ENCODE assay signal across 9 cellular contexts in the genomic region with DNA sequence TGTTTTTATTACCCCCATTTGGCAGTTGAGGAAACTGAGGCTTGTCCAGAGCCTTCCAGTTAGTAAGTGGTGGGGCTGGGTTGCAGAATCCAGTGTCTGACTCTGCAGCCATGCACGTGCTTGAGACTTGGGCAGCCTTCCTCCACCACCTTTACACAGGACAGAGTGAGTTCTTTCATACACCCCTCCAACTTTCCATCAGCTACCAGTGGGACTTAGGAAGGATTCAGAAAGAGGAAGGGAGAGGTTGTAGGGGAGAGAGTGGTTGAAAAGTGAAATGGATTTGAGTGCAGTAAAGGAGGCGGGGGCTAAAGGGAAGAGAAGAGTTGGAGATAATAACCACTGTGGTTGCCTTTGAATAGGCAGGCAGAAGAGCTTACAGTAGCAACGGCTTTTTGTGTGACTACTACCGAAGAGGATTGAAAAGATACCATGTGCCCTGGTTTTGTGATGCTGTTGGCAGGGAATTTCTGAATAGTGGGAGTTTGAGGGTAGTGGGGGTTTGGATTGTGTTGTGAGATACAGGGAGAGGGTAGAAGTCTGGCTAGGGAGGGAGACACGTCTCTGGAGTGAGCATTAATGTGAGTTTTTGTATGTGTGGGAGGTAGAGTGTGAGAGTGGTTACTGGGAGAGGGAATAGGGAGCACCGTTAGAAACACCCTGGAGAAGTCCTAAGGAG. TPM values are rescaled to one million over a fixed set of nuclear protein-coding genes. Genes with fewer than 3 reads are reported as not detected.
A peak's percentile ranks its signal among the peaks of the same experiment; 100 is the strongest.
DNase-seq lines count a peak whose midpoint lies in the region; ATAC-seq, FAIRE-seq and TF ChIP-seq lines count a peak whose summit lies in the region.
"Had no signal": no experiment of that assay in that cellular context is flagged by ENCODE, and none has a peak within 500 bp of the region (broad histone marks: within the 10 kb centered on the region; RNA-seq: fewer than 3 reads in every experiment).

No MANE protein-coding gene starts in this region.

- no peak for TF ChIP-seq RAD21 in H1 (IDR thresholded peaks at IDR 0.05 in 1 of 2, conservative IDR thresholded peaks at IDR 0.05 in 1 of 2; ENCODE audit: low read depth in 2 of 2, low read length in 2 of 2)

- no peaks in the 10 kb centered on the region for H4K20me1 ChIP-seq in H1 (replicated peaks in 1 of 2; ENCODE audit: control insufficient read depth in 1 of 2, insufficient read depth in 2 of 2, low read length in 2 of 2)

- H3K18ac ChIP-seq in H1 (ENCODE audit: extremely low read depth, low read length), result no peak overlapping the region

- no peak for TF ChIP-seq CTCF in GM12864 (IDR thresholded peaks at IDR 0.05; ENCODE audit: low read depth, low read length, missing control alignments)
- no peak for TF ChIP-seq CTCF in H1 (IDR thresholded peaks at IDR 0.05; ENCODE audit: control extremely low read depth in 1 of 3, insufficient read depth in 1 of 3, low read depth in 1 of 3, low read length in 3 of 3)

- H2BK5ac ChIP-seq in H1 (ENCODE audit: low read depth, low read length), result no peak overlapping the region

- H3K4me3 ChIP-seq in GM12864 (ENCODE audit: low read depth, low read length) (peak overlapping the region; percentile 79), H1 (ENCODE audit: extremely low read depth in 1 of 4, insufficient read depth in 2 of 4, low read depth in 3 of 4, low read length in 4 of 4) (peak overlapping the region; percentile 82 to 96 (median 85); a peak in 7 of 8 replicates)

- peak overlapping the region; percentile 89 to 93 for H3K4me2 ChIP-seq in H1 (ENCODE audit: insufficient read depth in 1 of 2, low read depth in 2 of 2, low read length in 2 of 2)

- H2AK5ac ChIP-seq in H1 (ENCODE audit: low read depth, low read length), result no peak overlapping the region

- CTCF ChIA-PET in H1 (lab: Charles Lee; ENCODE audit: partially characterized antibody), result interaction anchor here (1.4 to 6.3 kb wide), 3 partner anchors 14 to 111 kb away, joined by 3 to 40 read pairs (median 4); no protein-coding TSS in a partner anchor

- H4K8ac ChIP-seq in H1 (ENCODE audit: extremely low read depth, insufficient read depth, low read length), result no peak overlapping the region

- ATAC-seq in GM19324 (IDR thresholded peaks at IDR 0.05; ENCODE audit: low FRiP score, unreplicated experiment) (no peak), sciatic nerve (no peak)

- H3K9me3 ChIP-seq in H1 (ENCODE audit: insufficient read depth in 2 of 2, low read depth in 1 of 2, low read length in 1 of 2), result no peaks in the 10 kb centered on the region

- H2BK12ac ChIP-seq in H1 (ENCODE audit: low read depth, low read length), result no peak overlapping the region

- POLR2A ChIA-PET in H1 (lab: Charles Lee; ENCODE audit: partially characterized antibody), result interaction anchor here (2.5 kb wide), 1 partner anchor 15 kb away, joined by 9 read pairs; no protein-coding TSS in a partner anchor

- H4K91ac ChIP-seq in H1 (replicated peaks; ENCODE audit: insufficient read length, low read length), result no peak overlapping the region

- H3K4ac ChIP-seq in H1 (replicated peaks; ENCODE audit: insufficient read length, low read depth, low read length), result no peak overlapping the region

- H2BK20ac ChIP-seq in H1 (ENCODE audit: low read length), result no peak overlapping the region

- no peak for TF ChIP-seq POLR2A in H1 (IDR thresholded peaks at IDR 0.05; ENCODE audit: control extremely low read depth in 1 of 2, low read depth in 2 of 2, low read length in 2 of 2)

- H3K4me1 ChIP-seq in H1 (replicated peaks in 1 of 4; ENCODE audit: control insufficient read depth in 3 of 4, insufficient read depth in 4 of 4, low read length in 3 of 4), result peaks cover 2 to 17% (median 9%) of the 10 kb centered on the region in 4 experiments; a peak in 6 of 7 replicates

- intact Hi-C loops in sciatic nerve (cut with DNase I), result no loop called here

- WGBS in H1 (ENCODE audit: extremely low coverage in 1 of 2, insufficient coverage in 1 of 2, insufficient read length in 1 of 2, insufficient replicate concordance in 2 of 2, low coverage in 1 of 2, low lambda C conversion rate in 2 of 2, missing lambda C conversion rate in 1 of 2), 2 experiments, result 74 to 90% methylated on average over 1 to 6 of the region's 6 CpGs

- no peak overlapping the region for H3K27ac ChIP-seq in H1 (ENCODE audit: low read depth, low read length)

- H3K14ac ChIP-seq in H1 (ENCODE audit: insufficient read length), result no peak overlapping the region

- H2AFZ ChIP-seq in H1 (ENCODE audit: low read length), result no peak overlapping the region

- H3K23me2 ChIP-seq in H1 (ENCODE audit: low read depth, low read length), result peaks cover 16% of the 10 kb centered on the region; the same call in 1 of the 2 replicates

- H3K56ac ChIP-seq in H1 (replicated peaks; ENCODE audit: insufficient read length, low read depth, low read length), result no peak overlapping the region

- FAIRE-seq in H1 (lab: Jason Lieb, UNC) (no peak), GM19239 (lab: Jason Lieb, UNC) (no peak)

- no peak for DNase-seq in GM12864 (ENCODE audit: low read depth)
- peak; percentile 38 for DNase-seq in NCI-H2227 (lab: John Stamatoyannopoulos, UW; ENCODE audit: unreplicated experiment)
- DNase-seq in H1 (ENCODE audit: low read depth in 1 of 2, low spot score in 2 of 2), result no peak
- DNase-seq in retina, result peak; percentile 28
- DNase-seq in GM19239 (ENCODE audit: insufficient read length, low spot score), result no peak
- no peak for DNase-seq in sciatic nerve (ENCODE audit: low spot score)
- no peak for DNase-seq in HPDE6-E6E7 (ENCODE audit: extremely low spot score)
- DNase-seq: WERI-Rb-1 had no signal

- H3K9ac ChIP-seq in H1 (replicated peaks in 1 of 4; ENCODE audit: extremely low read depth in 1 of 4, low read depth in 3 of 4, low read length in 3 of 4), result peak overlapping the region in 1 of 4 experiments; percentile 44; a peak in 2 of 7 replicates

- H4K5ac ChIP-seq in H1 (ENCODE audit: insufficient read length, low read depth, low read length), result no peak overlapping the region

- no peak overlapping the region for H2BK15ac ChIP-seq in H1 (ENCODE audit: low read length)

- H3K79me1 ChIP-seq in H1 (ENCODE audit: low read depth, low read length), result no peaks in the 10 kb centered on the region

- no peak overlapping the region for H2BK120ac ChIP-seq in H1 (replicated peaks; ENCODE audit: low read depth, low read length)

- no peak overlapping the region for H3K23ac ChIP-seq in H1 (ENCODE audit: insufficient read length)

- H3K36me3 ChIP-seq in H1 (ENCODE audit: control insufficient read depth in 2 of 4, insufficient read depth in 4 of 4, low read length in 3 of 4), result no peaks in the 10 kb centered on the region

- no peaks in the 10 kb centered on the region for H3K27me3 ChIP-seq in H1 (replicated peaks in 1 of 4; ENCODE audit: control insufficient read depth in 3 of 4, extremely low read depth in 1 of 4, insufficient read depth in 3 of 4, low read length in 3 of 4)

- no peak for TF ChIP-seq EP300 in H1 (IDR thresholded peaks at IDR 0.05; ENCODE audit: borderline replicate concordance in 1 of 2, low read depth in 2 of 2, low read length in 2 of 2)

- H3K79me2 ChIP-seq in H1 (ENCODE audit: control insufficient read depth in 1 of 2, insufficient read depth in 2 of 2, low read length in 2 of 2), result peaks cover 0 to 40% of the 10 kb centered on the region in 2 experiments; a peak in 3 of 4 replicates

TF ChIP-seq in H1, 55 proteins besides CTCF, POLR2A, EP300 and RAD21 (continues in another document):
- no peak for TF ChIP-seq SP1 (IDR thresholded peaks at IDR 0.05; ENCODE audit: low read depth, low read length)

RNA-seq across cellular contexts. Expression of gene UVRAG, which starts 1.7 kb away (rescaled TPM):
- 10.4 and 14.7 TPM in 2 replicates for total RNA-seq in H1 (2021; fragmentation: NEBNext Ultra II Directional; extraction: Animal tissue kit (Norgen Biotek cat#: 25700))
- polyA plus RNA-seq in H1 (2011; rRNA removed), result 4.6 and 5.5 TPM in 2 replicates
- polyA plus RNA-seq in H1 (2011; cell fraction: cytosol; rRNA removed), result 5.7 TPM
- polyA plus RNA-seq in H1 (2011; cell fraction: nucleus; rRNA removed), result 9.4 TPM
- polyA plus RNA-seq in H1 (2012, experiment 1 of 2), result 6.5 to 9.0 TPM (median 7.1 TPM) in 4 replicates
- polyA plus RNA-seq in H1 (2012, experiment 2 of 2), result 0.81 TPM
- 4.8 TPM for polyA plus RNA-seq in H1 (2013, experiment 1 of 2)
- polyA plus RNA-seq in H1 (2013, experiment 2 of 2), result 5.5 TPM
- polyA minus RNA-seq in H1 (2011; rRNA and poly(A)+ RNA removed), result 17.3 and 22.6 TPM in 2 replicates
- 8.7 TPM for polyA minus RNA-seq in H1 (2011; cell fraction: cytosol; rRNA and poly(A)+ RNA removed)
- 51.7 TPM for polyA minus RNA-seq in H1 (2011; cell fraction: nucleus; rRNA and poly(A)+ RNA removed)
- 39.2 TPM for total RNA-seq in sciatic nerve

RNA-seq across cellular contexts. Expression of gene DGAT2, which starts 48.1 kb away (rescaled TPM):
- 2.6 and 3.2 TPM in 2 replicates for total RNA-seq in H1 (2021; fragmentation: NEBNext Ultra II Directional; extraction: Animal tissue kit (Norgen Biotek cat#: 25700))
- polyA plus RNA-seq in H1 (2011; rRNA removed), result 5.9 and 8.5 TPM in 2 replicates
- 8.6 TPM for polyA plus RNA-seq in H1 (2011; cell fraction: cytosol; rRNA removed)
- polyA plus RNA-seq in H1 (2011; cell fraction: nucleus; rRNA removed), result 9.8 TPM
- 3.8 to 6.2 TPM (median 5.1 TPM) in 4 replicates for polyA plus RNA-seq in H1 (2012, experiment 1 of 2)
- polyA plus RNA-seq in H1 (2012, experiment 2 of 2), result 4.5 TPM
- 2.2 TPM for polyA plus RNA-seq in H1 (2013, experiment 1 of 2)
- polyA plus RNA-seq in H1 (2013, experiment 2 of 2), result 2.6 TPM
- 10.7 and 12.8 TPM in 2 replicates for polyA minus RNA-seq in H1 (2011; rRNA and poly(A)+ RNA removed)
- 3.8 TPM for polyA minus RNA-seq in H1 (2011; cell fraction: cytosol; rRNA and poly(A)+ RNA removed)
- 3.4 TPM for polyA minus RNA-seq in H1 (2011; cell fraction: nucleus; rRNA and poly(A)+ RNA removed)
- 20.3 TPM for total RNA-seq in sciatic nerve

Comparison
In these comparisons a context has a peak if more than half of its experiments do, and no peak if none do; other contexts are left out.
1. DNase-seq: peak in NCI-H2227 (single experiment) and retina (single experiment); none in GM12864 (single experiment), H1 (0 of 2), GM19239 (single experiment), sciatic nerve (single experiment) and HPDE6-E6E7 (single experiment).